Comparison of ENCODE assay signal across 16 cellular contexts in genomic region chr2:105782646-105783045, GRCh38. TPM values are rescaled to one million over a fixed set of nuclear protein-coding genes. Genes with fewer than 3 reads are reported as not detected.
DNase-seq lines count a peak whose midpoint lies in the region; ATAC-seq, FAIRE-seq and TF ChIP-seq lines count a peak whose summit lies in the region.
"Had no signal": no experiment of that assay in that cellular context is flagged by ENCODE, and none has a peak within 500 bp of the region (broad histone marks: within the 10 kb centered on the region; RNA-seq: fewer than 3 reads in every experiment).

No MANE protein-coding gene starts in this region.

- in situ Hi-C loops in ACHN (cut with HindIII; ENCODE audit: low pct_ligation_motif_present, low pct_unique_long_range_greater_than_20kb, low sequenced_read_pairs): no loop called here

- ATAC-seq in CD4-positive, CD25-positive, alpha-beta regulatory T cell (ENCODE audit: low read depth in 2 of 2): no peak
- peak in 2 of 4 experiments; percentile 12 to 18 for ATAC-seq in T-cell (replicated peaks in 1 of 4)
- ATAC-seq: esophagus mucosa, right lobe of liver had no signal

- peaks cover 46% of the 10 kb centered on the region for H3K36me3 ChIP-seq in BLaER1
- peaks cover 24% of the 10 kb centered on the region for H3K36me3 ChIP-seq in CD4-positive, CD25-positive, alpha-beta regulatory T cell (ENCODE audit: control insufficient read depth, insufficient read depth, low read length)
- H3K36me3 ChIP-seq: right lobe of liver had no signal

- H3K27ac Mint-ChIP-seq in CD4-positive, CD25-positive, alpha-beta regulatory T cell: peak overlapping the region; percentile 90 to 97 (median 95)
- H3K27ac Mint-ChIP-seq in T-cell: peak overlapping the region; percentile 88 to 92
- H3K27ac Mint-ChIP-seq: dendritic cell treated with granulocyte-macrophage colony-stimulating factor and Interleukin-4, amounts not matched to agents 40 ng/mL and 50 ng/mL, for 4 days had no signal

- H3K27ac ChIP-seq in BLaER1 (no peak overlapping the region), dorsolateral prefrontal cortex (peak overlapping the region in 41 of 59 donors; percentile 5 to 75 (median 61))
- H3K27ac ChIP-seq in CD4-positive, CD25-positive, alpha-beta regulatory T cell (ENCODE audit: insufficient read depth, low read length, poor library complexity, severe bottlenecking): peak overlapping the region; percentile 68
- H3K27ac ChIP-seq: C4-2B, right lobe of liver had no signal

- intact Hi-C loops in dorsolateral prefrontal cortex (cut with DNase I): no loop called here

- H3K4me1 Mint-ChIP-seq in CD4-positive, CD25-positive, alpha-beta regulatory T cell: peaks cover 25 to 96% (median 80%) of the 10 kb centered on the region in 4 donors
- peaks cover 95 to 98% (median 97%) of the 10 kb centered on the region in 3 donors for H3K4me1 Mint-ChIP-seq in T-cell

- H3K4me3 ChIP-seq in BLaER1 (no peak overlapping the region), dorsolateral prefrontal cortex (peak overlapping the region in 9 of 59 donors; percentile 3 to 43 (median 19))
- peak overlapping the region; percentile 67 for H3K4me3 ChIP-seq in CD4-positive, CD25-positive, alpha-beta regulatory T cell (ENCODE audit: low read depth, low read length)
- H3K4me3 ChIP-seq: right lobe of liver had no signal

- FAIRE-seq in D721Med (lab: Jason Lieb, UNC): no peak

- H3K4me3 Mint-ChIP-seq in CD4-positive, CD25-positive, alpha-beta regulatory T cell: peak overlapping the region; percentile 61 to 87 (median 82)
- H3K4me3 Mint-ChIP-seq in T-cell: peak overlapping the region; percentile 65 to 70 (median 66)
- H3K4me3 Mint-ChIP-seq: dendritic cell treated with granulocyte-macrophage colony-stimulating factor and Interleukin-4, amounts not matched to agents 40 ng/mL and 50 ng/mL, for 4 days had no signal

- POLR2A ChIA-PET in T-cell (lab: Charles Lee): interaction anchor here (0.6 to 0.9 kb wide), 2 partner anchors 11 to 307 kb away, joined by 3 read pairs; no protein-coding TSS in a partner anchor

- H3K9me3 Mint-ChIP-seq in CD4-positive, CD25-positive, alpha-beta regulatory T cell: no peaks in the 10 kb centered on the region
- H3K9me3 Mint-ChIP-seq in T-cell: no peaks in the 10 kb centered on the region
- H3K9me3 Mint-ChIP-seq: dendritic cell treated with granulocyte-macrophage colony-stimulating factor and Interleukin-4, amounts not matched to agents 40 ng/mL and 50 ng/mL, for 4 days had no signal

- DNase-seq in CD4-positive, CD25-positive, alpha-beta regulatory T cell: no peak
- no peak for DNase-seq in T-cell
- peak in 1 of 10 donors; percentile 9 for DNase-seq in dorsolateral prefrontal cortex
- DNase-seq in ACHN: no peak
- DNase-seq in SW480 (ENCODE audit: low spot score): no peak
- DNase-seq in D721Med (ENCODE audit: insufficient read length, low spot score): no peak
- no peak for DNase-seq in effector CD4-positive, alpha-beta T cell
- DNase-seq: mammary epithelial cell, NCI-H146, NCI-H524, right lobe of liver, trophoblast cell had no signal

- H3K9me3 ChIP-seq in BLaER1: no peaks in the 10 kb centered on the region
- H3K9me3 ChIP-seq in CD4-positive, CD25-positive, alpha-beta regulatory T cell (ENCODE audit: control insufficient read depth in 2 of 2, low read length in 2 of 2): no peaks in the 10 kb centered on the region
- H3K9me3 ChIP-seq: right lobe of liver had no signal

- TF ChIP-seq CTCF in dorsolateral prefrontal cortex (IDR thresholded peaks at IDR 0.05 in 54 of 56, conservative IDR thresholded peaks at IDR 0.05 in 2 of 56; ENCODE audit: low read depth in 1 of 56, partially characterized antibody in 56 of 56) (no peak), D721Med (IDR thresholded peaks at IDR 0.05; ENCODE audit: insufficient read depth, missing control alignments) (no peak)

- no peak overlapping the region for H3K9ac ChIP-seq in BLaER1

- H3K27me3 ChIP-seq in BLaER1 (no peaks in the 10 kb centered on the region), dorsolateral prefrontal cortex (no peaks in the 10 kb centered on the region)
- H3K27me3 ChIP-seq in CD4-positive, CD25-positive, alpha-beta regulatory T cell (ENCODE audit: control insufficient read depth, insufficient read depth, low read length): no peaks in the 10 kb centered on the region
- H3K27me3 ChIP-seq: right lobe of liver had no signal

- H3K4me1 ChIP-seq in BLaER1: peaks cover 100% of the 10 kb centered on the region
- peaks cover 93% of the 10 kb centered on the region for H3K4me1 ChIP-seq in CD4-positive, CD25-positive, alpha-beta regulatory T cell (ENCODE audit: control insufficient read depth, insufficient read depth, low read length, poor library complexity, severe bottlenecking)
- H3K4me1 ChIP-seq: right lobe of liver had no signal

- peaks cover 100% of the 10 kb centered on the region for H4K20me1 ChIP-seq in BLaER1

- CTCF ChIA-PET in T-cell (lab: Charles Lee): interaction anchor here (0.6 to 1.3 kb wide), 5 partner anchors 9 to 311 kb away, joined by 3 to 4 read pairs (median 3); no protein-coding TSS in a partner anchor

- H3K27me3 Mint-ChIP-seq in CD4-positive, CD25-positive, alpha-beta regulatory T cell: no peaks in the 10 kb centered on the region
- no peaks in the 10 kb centered on the region for H3K27me3 Mint-ChIP-seq in T-cell
- H3K27me3 Mint-ChIP-seq: dendritic cell treated with granulocyte-macrophage colony-stimulating factor and Interleukin-4, amounts not matched to agents 40 ng/mL and 50 ng/mL, for 4 days had no signal

- peak overlapping the region; percentile 80; the same call in 1 of the 2 replicates for H3K4me2 ChIP-seq in BLaER1

- peaks cover 36% of the 10 kb centered on the region for H3K36me3 Mint-ChIP-seq in CD4-positive, CD25-positive, alpha-beta regulatory T cell
- peaks cover 17% of the 10 kb centered on the region for H3K36me3 Mint-ChIP-seq in T-cell

RNA-seq across cellular contexts. Expression of gene NCK2, which starts 37.9 kb away (rescaled TPM):
- total RNA-seq in CD4-positive, CD25-positive, alpha-beta regulatory T cell: 167 TPM
- polyA plus RNA-seq in CD4-positive, CD25-positive, alpha-beta regulatory T cell: 10 to 100 TPM; 44.8 to 62.3 (median 58.6) TPM
- total RNA-seq in T-cell: 100 to 1,000 TPM in 4 of 5 donors, 10 to 100 TPM in 1; 97.7 to 154 (median 120) TPM
- 10 to 100 TPM; 22.2 to 89.9 (median 58.4) TPM for total RNA-seq in dorsolateral prefrontal cortex
